Comparison of ENCODE assay signal across 18 cellular contexts in genomic region chrX:39826813-39827543, GRCh38.
"Had no signal": no experiment of that assay in that cellular context is flagged by ENCODE, and none has a peak within 500 bp of the region (broad histone marks: within the 10 kb centered on the region; RNA-seq: fewer than 3 reads in every experiment).

No MANE protein-coding gene starts in this region.

- ATAC-seq: activated CD8-positive, alpha-beta T cell treated with anti-CD3 and anti-CD28 coated beads, Interleukin-2, amount 10 ng/mL, durations not matched to agents 7 days and 5 days had no signal

- H3K9me3 Mint-ChIP-seq: activated CD4-positive, alpha-beta T cell treated with anti-CD3 and anti-CD28 coated beads, Interleukin-2, amount 10 ng/mL, durations not matched to agents 24 days and 14 days had no signal

- H3K27ac ChIP-seq: esophagus squamous epithelium, parathyroid adenoma, tibial artery, uterus had no signal

- H3K27ac Mint-ChIP-seq: activated CD4-positive, alpha-beta T cell treated with anti-CD3 and anti-CD28 coated beads, Interleukin-2, amount 10 ng/mL, durations not matched to agents 24 days and 14 days; activated CD8-positive, alpha-beta T cell treated with anti-CD3 and anti-CD28 coated beads, Interleukin-2, amount 10 ng/mL, durations not matched to agents 7 days and 5 days; activated naive CD8-positive, alpha-beta T cell; immature natural killer cell; stimulated activated naive B cell treated with anti-CD40 and anti-IgM and Interleukin-4, amounts not matched to agents 10 μg/mL and 1 μg/mL and 100 μg/mL, for 72 hours had no signal

- H3K27me3 Mint-ChIP-seq: activated naive CD8-positive, alpha-beta T cell had no signal

- H3K9ac ChIP-seq: parathyroid adenoma had no signal

- H3K79me2 ChIP-seq: parathyroid adenoma had no signal

- H3K36me3 ChIP-seq: esophagus squamous epithelium, tibial artery, uterus had no signal

- DNase-seq: activated CD4-positive, alpha-beta T cell treated with anti-CD3 and anti-CD28 coated beads, Interleukin-2, amount 10 ng/mL, durations not matched to agents 24 days and 14 days; activated CD4-positive, CD25-positive, alpha-beta regulatory T cell; activated CD8-positive, alpha-beta memory T cell treated with anti-CD3 and anti-CD28 coated beads, Interleukin-2, amount 50 U/mL, for 4 hours; activated CD8-positive, alpha-beta T cell treated with anti-CD3 and anti-CD28 coated beads, Interleukin-2, amount 10 ng/mL, durations not matched to agents 7 days and 5 days; activated gamma-delta T cell treated with Interleukin-2 at 50 U/mL for 16 hours; activated T-cell treated with anti-CD3 and anti-CD28 coated beads, Interleukin-2, amount 50 U/mL, for 48 hours; cortex of kidney; effector CD4-positive, alpha-beta T cell; esophagus squamous epithelium; immature natural killer cell; midbrain; stimulated activated CD4-positive, alpha-beta T cell treated with anti-CD3 and anti-CD28 coated beads, Interleukin-2, amount 100 ng/mL, for 48 hours; stimulated activated naive B cell treated with anti-CD40 and anti-IgM and Interleukin-4, amounts not matched to agents 10 μg/mL and 1 μg/mL and 100 μg/mL, for 72 hours; tibial artery; uterus had no signal

- H3K4me3 ChIP-seq: esophagus squamous epithelium, lung, tibial artery, uterus had no signal

- H3K27me3 ChIP-seq: esophagus squamous epithelium, tibial artery, uterus had no signal

- H3K36me3 Mint-ChIP-seq: activated naive CD8-positive, alpha-beta T cell had no signal

- H3K9me3 ChIP-seq: esophagus squamous epithelium, uterus had no signal

- H3K4me1 ChIP-seq: esophagus squamous epithelium, parathyroid adenoma, tibial artery, uterus had no signal

- H2AFZ ChIP-seq: parathyroid adenoma had no signal

- H3K4me3 Mint-ChIP-seq: activated CD4-positive, alpha-beta T cell treated with anti-CD3 and anti-CD28 coated beads, Interleukin-2, amount 10 ng/mL, durations not matched to agents 24 days and 14 days; activated CD8-positive, alpha-beta T cell treated with anti-CD3 and anti-CD28 coated beads, Interleukin-2, amount 10 ng/mL, durations not matched to agents 7 days and 5 days; activated naive CD8-positive, alpha-beta T cell; immature natural killer cell; stimulated activated naive B cell treated with anti-CD40 and anti-IgM and Interleukin-4, amounts not matched to agents 10 μg/mL and 1 μg/mL and 100 μg/mL, for 72 hours had no signal
